17 cellular contexts compared by ENCODE assay signal in the genomic region with DNA sequence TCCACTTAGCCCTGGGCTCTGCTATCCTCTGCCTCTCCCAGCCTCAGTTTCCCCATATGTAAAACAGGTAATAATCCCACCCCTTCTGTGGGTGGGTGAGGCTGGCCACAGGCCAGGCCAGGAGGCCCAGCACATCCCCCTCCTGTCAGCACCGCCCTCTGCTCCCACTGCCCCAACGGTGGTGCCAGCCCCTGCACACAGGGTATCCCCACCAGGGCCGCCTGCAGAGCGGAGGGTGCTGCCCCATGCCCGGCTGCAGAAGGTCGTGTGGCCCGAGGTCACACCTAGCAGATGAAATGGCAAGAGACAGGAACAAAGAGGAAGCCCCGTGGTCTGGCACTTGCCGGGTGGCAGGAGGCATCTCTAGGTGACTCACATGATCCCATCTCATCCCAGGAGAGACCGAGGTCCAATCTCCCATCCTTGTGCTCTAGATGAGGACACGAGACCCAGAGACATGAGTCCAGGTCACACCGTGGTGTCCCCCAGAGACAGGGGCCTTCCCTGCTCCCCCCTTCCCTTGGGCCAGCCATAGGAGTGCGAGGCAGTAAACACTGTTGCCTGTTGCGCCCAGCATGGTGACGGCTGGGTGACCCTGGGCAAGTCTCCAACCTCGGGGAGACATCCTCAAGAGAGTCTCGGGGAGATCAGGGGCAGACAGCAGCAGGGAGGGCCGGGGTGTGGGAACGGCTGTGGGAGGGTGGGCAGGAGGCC. TPM values are rescaled to one million over a fixed set of nuclear protein-coding genes. Genes with fewer than 3 reads are reported as not detected.
DNase-seq lines count a peak whose midpoint lies in the region; TF ChIP-seq lines count a peak whose summit lies in the region.
"Had no signal": no experiment of that assay in that cellular context is flagged by ENCODE, and none has a peak within 500 bp of the region (broad histone marks: within the 10 kb centered on the region; RNA-seq: fewer than 3 reads in every experiment).

No MANE protein-coding gene starts in this region.

- no peaks in the 10 kb centered on the region for H4K20me1 ChIP-seq in DOHH2 (ENCODE audit: control insufficient read depth, insufficient read depth, low read depth, low read length)
- no peaks in the 10 kb centered on the region for H4K20me1 ChIP-seq in hepatocyte (ENCODE audit: insufficient read depth, poor library complexity, severe bottlenecking)

- H3K4me1 ChIP-seq in DOHH2 (ENCODE audit: control insufficient read depth, low read length) (peaks cover 4% of the 10 kb centered on the region; the same call in 1 of the 2 replicates), NT2/D1 (ENCODE audit: insufficient read depth, insufficient read length) (no peaks in the 10 kb centered on the region), hepatocyte (ENCODE audit: insufficient read depth) (no peaks in the 10 kb centered on the region)
- H3K4me1 ChIP-seq: HAP-1, pancreas had no signal

- DNase-seq in AG10803 (ENCODE audit: low read depth) (peak; percentile 13), NT2/D1 (ENCODE audit: low read depth, low spot score) (no peak), hepatocyte (ENCODE audit: low spot score) (no peak), NOMO-1 (lab: John Stamatoyannopoulos, UW; ENCODE audit: unreplicated experiment in 2 of 2) (no peak)
- no peak for DNase-seq in activated T-helper 1 cell treated with anti-CD3 and anti-CD28 coated beads, Interleukin-12 subunit alpha, Interleukin-12 subunit beta, Interleukin-2, Interleukin-4 antibody, amounts not matched to agents 30 ng/mL and 10 ng/mL and 1 ng/mL, durations not matched to agents 14 hours and 24 hours and 36 hours (ENCODE audit: low spot score)
- DNase-seq in central memory CD4-positive, alpha-beta T cell = no peak
- DNase-seq: DMS79, NCI-H187, NCI-H774 had no signal

- no peak overlapping the region for H3K27ac ChIP-seq in DOHH2 (ENCODE audit: low read depth, low read length)
- H3K27ac ChIP-seq in hepatocyte = no peak overlapping the region
- H3K27ac ChIP-seq: body of pancreas, pancreas had no signal

- H3F3A ChIP-seq in DOHH2 (ENCODE audit: control insufficient read depth, insufficient read depth) = no peaks in the 10 kb centered on the region

- H3K9me2 ChIP-seq in DOHH2 (replicated peaks; ENCODE audit: control insufficient read depth, low read length) = no peaks in the 10 kb centered on the region
- H3K9me2 ChIP-seq in hepatocyte (replicated peaks; ENCODE audit: insufficient read depth) = no peaks in the 10 kb centered on the region

- H3K4me2 ChIP-seq in DOHH2 (ENCODE audit: low read length) (peak overlapping the region; percentile 45; the same call in 1 of the 2 replicates), hepatocyte (peak overlapping the region; percentile 71)

- H3K27ac Mint-ChIP-seq in activated T-helper 1 cell treated with anti-CD3 and anti-CD28 coated beads, Interleukin-12 subunit alpha, Interleukin-12 subunit beta, Interleukin-2, Interleukin-4 antibody, amounts not matched to agents 30 ng/mL and 10 ng/mL and 1 ng/mL, durations not matched to agents 14 hours and 24 hours and 36 hours = no peak overlapping the region
- H3K27ac Mint-ChIP-seq: activated naive CD8-positive, alpha-beta T cell; endodermal cell; naive thymus-derived CD4-positive, alpha-beta T cell; stimulated activated effector memory CD8-positive, alpha-beta T cell treated with anti-CD3 and anti-CD28 coated beads, Interleukin-12 subunit alpha, Interleukin-12 subunit beta, amount 100 ng/mL, for 72 hours had no signal

- intact Hi-C loops in activated T-helper 1 cell treated with anti-CD3 and anti-CD28 coated beads, Interleukin-12 subunit alpha, Interleukin-12 subunit beta, Interleukin-2, Interleukin-4 antibody, amounts not matched to agents 30 ng/mL and 10 ng/mL and 1 ng/mL, durations not matched to agents 14 hours and 24 hours and 36 hours (cut with micrococcal nuclease) = loop anchor here (1.0 to 5.0 kb wide), 4 partner anchors 28 to 419 kb away; partner anchors contain the start of gene GTSE1

- no peaks in the 10 kb centered on the region for H3K9me3 Mint-ChIP-seq in activated T-helper 1 cell treated with anti-CD3 and anti-CD28 coated beads, Interleukin-12 subunit alpha, Interleukin-12 subunit beta, Interleukin-2, Interleukin-4 antibody, amounts not matched to agents 30 ng/mL and 10 ng/mL and 1 ng/mL, durations not matched to agents 14 hours and 24 hours and 36 hours
- H3K9me3 Mint-ChIP-seq: endodermal cell; naive thymus-derived CD4-positive, alpha-beta T cell; stimulated activated effector memory CD8-positive, alpha-beta T cell treated with anti-CD3 and anti-CD28 coated beads, Interleukin-12 subunit alpha, Interleukin-12 subunit beta, amount 100 ng/mL, for 72 hours had no signal

- H3K36me3 ChIP-seq in DOHH2 (ENCODE audit: control insufficient read depth, low read length) = no peaks in the 10 kb centered on the region
- no peaks in the 10 kb centered on the region for H3K36me3 ChIP-seq in NT2/D1 (ENCODE audit: insufficient read depth, insufficient read length, low read length)
- H3K36me3 ChIP-seq in hepatocyte (replicated peaks; ENCODE audit: insufficient read depth, low read depth) = no peaks in the 10 kb centered on the region
- H3K36me3 ChIP-seq: HAP-1, pancreas had no signal

- H3K4me3 ChIP-seq in AG10803 (ENCODE audit: low read length) (no peak overlapping the region), DOHH2 (ENCODE audit: low read length) (no peak overlapping the region), NT2/D1 (ENCODE audit: insufficient read length, low read depth) (no peak overlapping the region), hepatocyte (no peak overlapping the region)
- H3K4me3 ChIP-seq: body of pancreas, HAP-1, pancreas had no signal

- no peaks in the 10 kb centered on the region for H3K36me3 Mint-ChIP-seq in activated T-helper 1 cell treated with anti-CD3 and anti-CD28 coated beads, Interleukin-12 subunit alpha, Interleukin-12 subunit beta, Interleukin-2, Interleukin-4 antibody, amounts not matched to agents 30 ng/mL and 10 ng/mL and 1 ng/mL, durations not matched to agents 14 hours and 24 hours and 36 hours (ENCODE audit: low read depth)
- H3K36me3 Mint-ChIP-seq: activated naive CD8-positive, alpha-beta T cell; naive thymus-derived CD4-positive, alpha-beta T cell; stimulated activated effector memory CD8-positive, alpha-beta T cell treated with anti-CD3 and anti-CD28 coated beads, Interleukin-12 subunit alpha, Interleukin-12 subunit beta, amount 100 ng/mL, for 72 hours had no signal

- H3K4me3 Mint-ChIP-seq in activated T-helper 1 cell treated with anti-CD3 and anti-CD28 coated beads, Interleukin-12 subunit alpha, Interleukin-12 subunit beta, Interleukin-2, Interleukin-4 antibody, amounts not matched to agents 30 ng/mL and 10 ng/mL and 1 ng/mL, durations not matched to agents 14 hours and 24 hours and 36 hours = no peak overlapping the region
- H3K4me3 Mint-ChIP-seq: activated naive CD8-positive, alpha-beta T cell; endodermal cell; naive thymus-derived CD4-positive, alpha-beta T cell; stimulated activated effector memory CD8-positive, alpha-beta T cell treated with anti-CD3 and anti-CD28 coated beads, Interleukin-12 subunit alpha, Interleukin-12 subunit beta, amount 100 ng/mL, for 72 hours had no signal

- peaks cover 2% of the 10 kb centered on the region for H3K27me3 Mint-ChIP-seq in activated T-helper 1 cell treated with anti-CD3 and anti-CD28 coated beads, Interleukin-12 subunit alpha, Interleukin-12 subunit beta, Interleukin-2, Interleukin-4 antibody, amounts not matched to agents 30 ng/mL and 10 ng/mL and 1 ng/mL, durations not matched to agents 14 hours and 24 hours and 36 hours (ENCODE audit: insufficient read depth)
- H3K27me3 Mint-ChIP-seq: activated naive CD8-positive, alpha-beta T cell; naive thymus-derived CD4-positive, alpha-beta T cell had no signal

- TF ChIP-seq CTCF in AG10803 (conservative IDR thresholded peaks at IDR 0.05; ENCODE audit: low read length) (no peak), DOHH2 (IDR thresholded peaks at IDR 0.05; ENCODE audit: low read depth, low read length, poor library complexity, severe bottlenecking) (no peak), hepatocyte (IDR thresholded peaks at IDR 0.05; ENCODE audit: poor library complexity) (no peak)

- H3K27me3 ChIP-seq in DOHH2 (ENCODE audit: control insufficient read depth, low read length) (no peaks in the 10 kb centered on the region), NT2/D1 (ENCODE audit: insufficient read depth, insufficient read length) (peaks cover 3% of the 10 kb centered on the region), hepatocyte (no peaks in the 10 kb centered on the region)
- H3K27me3 ChIP-seq: body of pancreas, pancreas had no signal

- H3K9ac ChIP-seq in NT2/D1 (ENCODE audit: insufficient read length, low read depth) = peak overlapping the region; percentile 32

- H3K79me2 ChIP-seq in DOHH2 (ENCODE audit: control insufficient read depth, low read length) = no peaks in the 10 kb centered on the region
- no peaks in the 10 kb centered on the region for H3K79me2 ChIP-seq in hepatocyte

- no peak overlapping the region for H2AFZ ChIP-seq in hepatocyte

- H3K4me1 Mint-ChIP-seq in activated T-helper 1 cell treated with anti-CD3 and anti-CD28 coated beads, Interleukin-12 subunit alpha, Interleukin-12 subunit beta, Interleukin-2, Interleukin-4 antibody, amounts not matched to agents 30 ng/mL and 10 ng/mL and 1 ng/mL, durations not matched to agents 14 hours and 24 hours and 36 hours (ENCODE audit: low read depth) = no peaks in the 10 kb centered on the region
- H3K4me1 Mint-ChIP-seq: endodermal cell; naive thymus-derived CD4-positive, alpha-beta T cell; stimulated activated effector memory CD8-positive, alpha-beta T cell treated with anti-CD3 and anti-CD28 coated beads, Interleukin-12 subunit alpha, Interleukin-12 subunit beta, amount 100 ng/mL, for 72 hours had no signal

- H3K9me3 ChIP-seq in DOHH2 (ENCODE audit: control insufficient read depth, insufficient read depth, low read length) = no peaks in the 10 kb centered on the region
- H3K9me3 ChIP-seq in NT2/D1 (ENCODE audit: insufficient read depth, low read length) = no peaks in the 10 kb centered on the region
- no peaks in the 10 kb centered on the region for H3K9me3 ChIP-seq in hepatocyte (ENCODE audit: low read depth)
- H3K9me3 ChIP-seq: body of pancreas, HAP-1, pancreas had no signal

- WGBS in hepatocyte (ENCODE audit: low lambda C conversion rate, missing lambda C conversion rate) = 86% methylated on average over 19 of the region's 19 CpGs

RNA-seq across cellular contexts. Expression of gene PPARA, which starts 27.2 kb away (rescaled TPM):
- total RNA-seq in hepatocyte = 28.0 and 31.0 TPM in 2 replicates
- 12.3 and 13.7 TPM in 2 replicates for polyA plus RNA-seq in hepatocyte
- 11.6 and 14.3 TPM in 2 replicates for total RNA-seq in activated T-helper 1 cell treated with anti-CD3 and anti-CD28 coated beads, Interleukin-12 subunit alpha, Interleukin-12 subunit beta, Interleukin-2, Interleukin-4 antibody, amounts not matched to agents 30 ng/mL and 10 ng/mL and 1 ng/mL, durations not matched to agents 14 hours and 24 hours and 36 hours
